ENCODE assay signal across 8 cellular contexts in genomic region chr21:36150192-36150711, GRCh38. TPM values are rescaled to one million over a fixed set of nuclear protein-coding genes. Genes with fewer than 3 reads are reported as not detected.
DNase-seq lines count a peak whose midpoint lies in the region; ATAC-seq and TF ChIP-seq lines count a peak whose summit lies in the region.

No MANE protein-coding gene starts in this region.

- intact Hi-C loops in Calu3 (cut with micrococcal nuclease; ENCODE audit: unreplicated experiment), result no loop called here

- no peak for TF ChIP-seq CTCF in HL-60 (IDR thresholded peaks at IDR 0.05; ENCODE audit: insufficient read depth, low read length)
- TF ChIP-seq CTCF in upper lobe of left lung (IDR thresholded peaks at IDR 0.05), result no peak
- TF ChIP-seq CTCF in Calu3 (IDR thresholded peaks at IDR 0.05; ENCODE audit: unreplicated experiment), result no peak

- peak overlapping the region; percentile 52 for H3K4me3 Mint-ChIP-seq in activated T-helper 17 cell treated with anti-CD3 and anti-CD28 coated beads, Interleukin-2, amount 50 U/mL, for 72 hours
- H3K4me3 Mint-ChIP-seq in Calu3 (ENCODE audit: low read depth, unreplicated experiment), result no peak overlapping the region

- peak in 1 of 4 donors; percentile 13 for TF ChIP-seq POLR2A in upper lobe of left lung (IDR thresholded peaks at IDR 0.05)

- no TSS peak for BruUV-seq in Calu3 (replicated peaks; lab: Mats Ljungman, UMichigan)

- H3K4me1 Mint-ChIP-seq in activated T-helper 17 cell treated with anti-CD3 and anti-CD28 coated beads, Interleukin-2, amount 50 U/mL, for 72 hours, result peaks cover 16% of the 10 kb centered on the region
- H3K4me1 Mint-ChIP-seq in Calu3 (ENCODE audit: low read depth, unreplicated experiment), result peaks cover 7% of the 10 kb centered on the region

- H3K36me3 Mint-ChIP-seq in activated T-helper 17 cell treated with anti-CD3 and anti-CD28 coated beads, Interleukin-2, amount 50 U/mL, for 72 hours (ENCODE audit: low read depth), result peaks cover 8% of the 10 kb centered on the region
- H3K36me3 Mint-ChIP-seq in Calu3 (ENCODE audit: insufficient read depth, unreplicated experiment), result peaks cover 2% of the 10 kb centered on the region

- peaks cover 0 to 5% (median 2%) of the 10 kb centered on the region in 4 donors for H3K36me3 ChIP-seq in upper lobe of left lung

- H3K27ac Mint-ChIP-seq in activated T-helper 17 cell treated with anti-CD3 and anti-CD28 coated beads, Interleukin-2, amount 50 U/mL, for 72 hours, result peak overlapping the region; percentile 85
- no peak overlapping the region for H3K27ac Mint-ChIP-seq in Calu3 (ENCODE audit: unreplicated experiment)

- DNase-seq in NCI-H82 (lab: John Stamatoyannopoulos, UW) (peak; percentile 19), NCI-H82 treated with DMSO at 0.1 percent for 48 hours (lab: John Stamatoyannopoulos, UW; ENCODE audit: unreplicated experiment) (no peak), HL-60 (ENCODE audit: low read depth in 1 of 2, low spot score in 1 of 2) (peak in 1 of 2 experiments; percentile 89), left lobe of liver (ENCODE audit: low spot score) (no peak), upper lobe of left lung (peak in 1 of 2 donors; percentile 83), NCI-H2081 (lab: John Stamatoyannopoulos, UW) (no peak), Calu3 (no peak)

- WGBS in upper lobe of left lung, 2 donors, result 2 to 9% methylated on average over 3 of the region's 3 CpGs

- no peaks in the 10 kb centered on the region for H3K27me3 Mint-ChIP-seq in activated T-helper 17 cell treated with anti-CD3 and anti-CD28 coated beads, Interleukin-2, amount 50 U/mL, for 72 hours
- H3K27me3 Mint-ChIP-seq in Calu3 (ENCODE audit: unreplicated experiment), result no peaks in the 10 kb centered on the region

- H3K27me3 ChIP-seq in HL-60 (ENCODE audit: insufficient read depth, poor library complexity, severe bottlenecking), result no peaks in the 10 kb centered on the region
- no peaks in the 10 kb centered on the region for H3K27me3 ChIP-seq in upper lobe of left lung

- TF ChIP-seq EP300 in upper lobe of left lung (IDR thresholded peaks at IDR 0.05), result no peak

- H3K9me3 ChIP-seq in upper lobe of left lung, result no peaks in the 10 kb centered on the region

- peak; percentile 59 for ATAC-seq in activated T-helper 17 cell treated with anti-CD3 and anti-CD28 coated beads, Interleukin-2, amount 50 U/mL, for 72 hours (replicated peaks)
- ATAC-seq in left lobe of liver (peak; percentile 58), upper lobe of left lung (ENCODE audit: low FRiP score in 2 of 2) (peak; percentile 87 to 93)

- H3K27ac ChIP-seq in HL-60 (replicated peaks) (peak overlapping the region; percentile 82), upper lobe of left lung (peak overlapping the region; percentile 41 to 79 (median 74))

- H3K4me3 ChIP-seq in HL-60 (replicated peaks; ENCODE audit: insufficient read depth, low read length) (0 out of 2 replicates have a peak overlapping the region, but pooled peaks have one; percentile 2), upper lobe of left lung (peak overlapping the region in 1 of 4 donors; percentile 7)

- CTCF ChIA-PET in Calu3 (lab: Charles Lee), result no interaction called here

- H3K4me1 ChIP-seq in upper lobe of left lung, result peaks cover 13 to 22% (median 17%) of the 10 kb centered on the region in 4 donors

- H3K9me3 Mint-ChIP-seq in activated T-helper 17 cell treated with anti-CD3 and anti-CD28 coated beads, Interleukin-2, amount 50 U/mL, for 72 hours, result no peaks in the 10 kb centered on the region
- H3K9me3 Mint-ChIP-seq in Calu3 (ENCODE audit: low read depth, unreplicated experiment), result no peaks in the 10 kb centered on the region

RNA-seq across cellular contexts. Expression of gene DOP1B, which starts 6.4 kb away (rescaled TPM):
- 10 to 100 TPM; 13.5 to 13.6 TPM for total RNA-seq in activated T-helper 17 cell treated with anti-CD3 and anti-CD28 coated beads, Interleukin-2, amount 50 U/mL, for 72 hours
- total RNA-seq in left lobe of liver, result 23.6 TPM
- total RNA-seq in upper lobe of left lung, result 10 to 100 TPM; 13.7 to 78.6 (median 23.0) TPM
- 7.1 and 10.3 TPM in 2 replicates for total RNA-seq in Calu3 (2022)

RNA-seq across cellular contexts. Expression of gene CBR3, which starts 15.4 kb away (rescaled TPM):
- 10 to 100 TPM; 19.7 to 23.2 TPM for total RNA-seq in activated T-helper 17 cell treated with anti-CD3 and anti-CD28 coated beads, Interleukin-2, amount 50 U/mL, for 72 hours
- not detected for total RNA-seq in left lobe of liver
- 1 to 10 TPM; 3.8 to 8.4 (median 6.2) TPM for total RNA-seq in upper lobe of left lung
- 2.8 and 3.1 TPM in 2 replicates for total RNA-seq in Calu3 (2022)
